ENCODE assay signal across 1 cellular context in genomic region chr5:141534492-141535213, GRCh38.
TF ChIP-seq lines count a peak whose summit lies in the region.

No MANE protein-coding gene starts in this region.

TF ChIP-seq in endothelial cell of umbilical vein, 7 proteins besides CTCF, POLR2A, EP300 and RAD21:
- TF ChIP-seq JUN (IDR thresholded peaks at IDR 0.05; ENCODE audit: borderline replicate concordance, insufficient read depth, insufficient read length, low read depth): no peak
- TF ChIP-seq POLR2AphosphoS5 (IDR thresholded peaks at IDR 0.05; ENCODE audit: insufficient read depth, low read depth, low read length): no peak
- no peak for TF ChIP-seq EZH2 (IDR thresholded peaks at IDR 0.05; ENCODE audit: borderline replicate concordance, low read depth, low read length, severe bottlenecking)
- no peak for TF ChIP-seq MYC (IDR thresholded peaks at IDR 0.05; ENCODE audit: low read depth, low read length)
- TF ChIP-seq MAX (IDR thresholded peaks at IDR 0.05; ENCODE audit: insufficient read depth, insufficient read length): no peak
- no peak for TF ChIP-seq GATA2 (IDR thresholded peaks at IDR 0.05; ENCODE audit: insufficient read depth, insufficient read length, low read depth, low read length)
- no peak for TF ChIP-seq FOS (IDR thresholded peaks at IDR 0.05; ENCODE audit: borderline replicate concordance, insufficient read depth, low read length)
